ENCODE assay signal across 36 cellular contexts in the genomic region with DNA sequence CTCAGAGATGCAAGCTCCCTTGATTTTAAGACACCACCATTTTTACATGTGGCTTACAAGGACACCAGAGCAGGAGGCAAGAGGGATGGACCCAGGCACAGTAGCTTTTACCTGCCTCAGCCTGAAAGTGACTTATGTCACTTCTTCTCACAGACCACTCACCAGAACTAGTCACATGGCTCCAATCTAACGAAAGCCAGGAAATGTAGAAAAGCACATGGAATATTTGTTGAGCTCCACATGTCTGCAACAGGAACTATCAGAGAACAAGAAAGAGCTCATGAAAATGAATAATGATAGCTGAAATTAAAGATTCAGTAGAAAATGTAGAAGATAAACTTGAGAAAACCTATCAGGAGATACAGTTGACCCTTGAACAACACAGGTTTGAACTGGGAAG.
A peak's percentile ranks its signal among the peaks of the same experiment; 100 is the strongest.
DNase-seq lines count a peak whose midpoint lies in the region; ATAC-seq, FAIRE-seq and TF ChIP-seq lines count a peak whose summit lies in the region.
"Had no signal": no experiment of that assay in that cellular context is flagged by ENCODE, and none has a peak within 500 bp of the region (broad histone marks: within the 10 kb centered on the region; RNA-seq: fewer than 3 reads in every experiment).

No MANE protein-coding gene starts in this region.

- H2AFZ ChIP-seq in HepG2 (ENCODE audit: low read length) (no peak overlapping the region), GM23338 (peak overlapping the region; percentile 61; the same call in 1 of the 2 replicates), H1 (ENCODE audit: low read length) (no peak overlapping the region)

- no peaks in the 10 kb centered on the region for H3K36me3 ChIP-seq in HepG2 (replicated peaks in 1 of 2; ENCODE audit: control insufficient read depth in 1 of 2, insufficient read depth in 2 of 2, low read length in 2 of 2)
- no peaks in the 10 kb centered on the region for H3K36me3 ChIP-seq in right lobe of liver
- no peaks in the 10 kb centered on the region for H3K36me3 ChIP-seq in GM23338 (ENCODE audit: insufficient read depth)
- H3K36me3 ChIP-seq in H1 (ENCODE audit: control insufficient read depth in 2 of 4, insufficient read depth in 4 of 4, low read length in 3 of 4): no peaks in the 10 kb centered on the region
- H3K36me3 ChIP-seq: BE2C; BLaER1; BLaER1 treated with 17β-estradiol and CSF1 and Interleukin-3, amounts not matched to agents 10 nM and 100 nM had no signal

- H3K27ac ChIP-seq in HepG2 (ENCODE audit: extremely low read length, insufficient read depth, low read length) (no peak overlapping the region), right lobe of liver (no peak overlapping the region), GM23338 (ENCODE audit: low read depth) (no peak overlapping the region), H1 (ENCODE audit: low read depth, low read length) (no peak overlapping the region)
- H3K27ac ChIP-seq: 22Rv1; A549; BLaER1; BLaER1 treated with 17β-estradiol and CSF1 and Interleukin-3, amounts not matched to agents 10 nM and 100 nM; C4-2B had no signal

- 0% methylated on average over 1 of the region's 1 CpG for WGBS in HepG2 (ENCODE audit: low lambda C conversion rate)
- 52% methylated on average over 1 of the region's 1 CpG for WGBS in right lobe of liver (ENCODE audit: insufficient coverage, low coverage, low lambda C conversion rate, missing lambda C conversion rate)
- WGBS in H1 (ENCODE audit: extremely low coverage in 1 of 2, insufficient coverage in 1 of 2, insufficient read length in 1 of 2, insufficient replicate concordance in 2 of 2, low coverage in 1 of 2, low lambda C conversion rate in 2 of 2, missing lambda C conversion rate in 1 of 2), 2 experiments: 95% methylated on average over 1 of the region's 1 CpG; no CpG with 5 or more reads in 1 of the 2 experiments

- H3K79me2 ChIP-seq in HepG2 (ENCODE audit: insufficient read depth, low read length) (no peaks in the 10 kb centered on the region), GM23338 (replicated peaks; ENCODE audit: insufficient read depth) (no peaks in the 10 kb centered on the region), H1 (ENCODE audit: control insufficient read depth in 1 of 2, insufficient read depth in 2 of 2, low read length in 2 of 2) (no peaks in the 10 kb centered on the region; a peak in 1 of 4 replicates)

- H3F3A ChIP-seq in GM23338 (replicated peaks; ENCODE audit: low read depth): no peaks in the 10 kb centered on the region

- no peaks in the 10 kb centered on the region for H3K79me1 ChIP-seq in H1 (ENCODE audit: low read depth, low read length)

- H3K9me2 ChIP-seq in GM23338 (ENCODE audit: insufficient read depth): no peaks in the 10 kb centered on the region

- H4K91ac ChIP-seq in H1 (replicated peaks; ENCODE audit: insufficient read length, low read length): no peak overlapping the region

- no peak overlapping the region for H4K8ac ChIP-seq in H1 (ENCODE audit: extremely low read depth, insufficient read depth, low read length)

- FAIRE-seq in HepG2 (lab: Jason Lieb, UNC): no peak
- peak; percentile 66 for FAIRE-seq in H1 (lab: Jason Lieb, UNC)
- FAIRE-seq: A204.1, A549, D721Med had no signal

- no peak for DNase-seq in activated naive CD4-positive, alpha-beta T cell (lab: John Stamatoyannopoulos, UW)
- DNase-seq in HepG2 (ENCODE audit: low spot score) (no peak), right lobe of liver (no peak), GM23338 (ENCODE audit: low spot score) (no peak), H1 (ENCODE audit: low read depth in 1 of 2, low spot score in 2 of 2) (no peak), WTC11 (ENCODE audit: low spot score) (no peak), SW 1271 (lab: John Stamatoyannopoulos, UW) (no peak)
- DNase-seq: 8988T; ACHN; AML-193; BE2C; C1 segment of cervical spinal cord; Caco-2; Calu3; CD4-positive, alpha-beta memory T cell; CD4-positive, alpha-beta T cell; CD4-positive, CD25-positive, alpha-beta regulatory T cell; CD8-positive, alpha-beta memory T cell; CD8-positive, alpha-beta T cell; COR-L47; DMS 273 treated with DMSO at 0.1 percent for 48 hours; DMS153; DMS79; DMS79 treated with DMSO at 0.1 percent for 48 hours; DND-41; EL had no signal

- H3K4me2 ChIP-seq in HepG2 (ENCODE audit: low read depth, low read length): no peak overlapping the region
- no peak overlapping the region for H3K4me2 ChIP-seq in GM23338
- no peak overlapping the region for H3K4me2 ChIP-seq in H1 (ENCODE audit: insufficient read depth in 1 of 2, low read depth in 2 of 2, low read length in 2 of 2)
- H3K4me2 ChIP-seq: A549; BLaER1; BLaER1 treated with 17β-estradiol and CSF1 and Interleukin-3, amounts not matched to agents 10 nM and 100 nM had no signal

- H3K4ac ChIP-seq in H1 (replicated peaks; ENCODE audit: insufficient read length, low read depth, low read length): no peak overlapping the region

- peaks cover 0 to 12% of the 10 kb centered on the region in 2 experiments; a peak in 2 of 5 replicates for H3K27me3 ChIP-seq in HepG2 (ENCODE audit: control insufficient read depth in 1 of 2, insufficient read depth in 2 of 2, low read length in 2 of 2)
- no peaks in the 10 kb centered on the region for H3K27me3 ChIP-seq in right lobe of liver
- no peaks in the 10 kb centered on the region for H3K27me3 ChIP-seq in GM23338 (ENCODE audit: insufficient read depth)
- no peaks in the 10 kb centered on the region for H3K27me3 ChIP-seq in H1 (replicated peaks in 1 of 4; ENCODE audit: control insufficient read depth in 3 of 4, extremely low read depth in 1 of 4, insufficient read depth in 3 of 4, low read length in 3 of 4)
- H3K27me3 ChIP-seq: BE2C, BLaER1 had no signal

- POLR2A ChIA-PET in HepG2 (lab: Yijun Ruan, JAX) (no interaction called here), H1 (lab: Charles Lee; ENCODE audit: partially characterized antibody) (no interaction called here), WTC11 (lab: Charles Lee) (no interaction called here)

- no peak for TF ChIP-seq POLR2A in HepG2 (IDR thresholded peaks at IDR 0.05; ENCODE audit: insufficient read depth in 1 of 2, low read depth in 2 of 2, low read length in 2 of 2)
- TF ChIP-seq POLR2A in right lobe of liver (IDR thresholded peaks at IDR 0.05): no peak
- TF ChIP-seq POLR2A in H1 (IDR thresholded peaks at IDR 0.05; ENCODE audit: control extremely low read depth in 1 of 2, low read depth in 2 of 2, low read length in 2 of 2): no peak

- no peak overlapping the region for H2BK120ac ChIP-seq in H1 (replicated peaks; ENCODE audit: low read depth, low read length)

- H3K4me3 ChIP-seq in HepG2 (replicated peaks in 1 of 3; ENCODE audit: insufficient read depth in 1 of 3, low read depth in 2 of 3, low read length in 3 of 3) (no peak overlapping the region), right lobe of liver (no peak overlapping the region), GM23338 (no peak overlapping the region), H1 (ENCODE audit: extremely low read depth in 1 of 4, insufficient read depth in 2 of 4, low read depth in 3 of 4, low read length in 4 of 4) (no peak overlapping the region)
- H3K4me3 ChIP-seq: A549; BLaER1; BLaER1 treated with 17β-estradiol and CSF1 and Interleukin-3, amounts not matched to agents 10 nM and 100 nM had no signal

- TF ChIP-seq EP300 in HepG2 (IDR thresholded peaks at IDR 0.05; ENCODE audit: low read depth in 2 of 2, low read length in 2 of 2) (no peak), HepG2 (CRISPR knock-in tag; IDR thresholded peaks at IDR 0.05; ENCODE audit: borderline replicate concordance) (no peak), H1 (IDR thresholded peaks at IDR 0.05; ENCODE audit: borderline replicate concordance in 1 of 2, low read depth in 2 of 2, low read length in 2 of 2) (no peak)

- no peaks in the 10 kb centered on the region; the same call in 1 of the 2 replicates for H3K23me2 ChIP-seq in H1 (ENCODE audit: low read depth, low read length)

- intact Hi-C loops in HepG2 (cut with micrococcal nuclease; ENCODE audit: unreplicated experiment) (no loop called here), right lobe of liver (cut with DNase I) (no loop called here)

- no peak overlapping the region for H2BK20ac ChIP-seq in H1 (ENCODE audit: low read length)

- H2AK5ac ChIP-seq in H1 (ENCODE audit: low read depth, low read length): no peak overlapping the region

- TF ChIP-seq CTCF in HepG2 (CRISPR knock-in tag; IDR thresholded peaks at IDR 0.05) (no peak), right lobe of liver (IDR thresholded peaks at IDR 0.05) (no peak), GM23338 (conservative IDR thresholded peaks at IDR 0.05; ENCODE audit: low read depth in 2 of 2) (no peak), H1 (IDR thresholded peaks at IDR 0.05; ENCODE audit: control extremely low read depth in 1 of 3, insufficient read depth in 1 of 3, low read depth in 1 of 3, low read length in 3 of 3) (no peak), WTC11 (IDR thresholded peaks at IDR 0.05) (no peak)

- no peaks in the 10 kb centered on the region for H3K9me3 Mint-ChIP-seq in activated naive CD4-positive, alpha-beta T cell treated with anti-CD3 and anti-CD28 coated beads, Interleukin-2, amount 50 U/mL, for 24 hours
- no peaks in the 10 kb centered on the region for H3K9me3 Mint-ChIP-seq in GM23338
- H3K9me3 Mint-ChIP-seq in WTC11: no peaks in the 10 kb centered on the region
- H3K9me3 Mint-ChIP-seq: CD4-positive, alpha-beta memory T cell; CD4-positive, alpha-beta T cell; CD4-positive, CD25-positive, alpha-beta regulatory T cell; CD8-positive, alpha-beta memory T cell; CD8-positive, alpha-beta T cell had no signal

- in situ Hi-C loops in HepG2 (cut with HindIII; ENCODE audit: extremely low pct_ligation_motif_present, low pct_unique_long_range_greater_than_20kb): no loop called here

- peaks cover 9% of the 10 kb centered on the region for H3K27me3 Mint-ChIP-seq in activated naive CD4-positive, alpha-beta T cell treated with anti-CD3 and anti-CD28 coated beads, Interleukin-2, amount 50 U/mL, for 24 hours
- no peaks in the 10 kb centered on the region for H3K27me3 Mint-ChIP-seq in GM23338 (ENCODE audit: insufficient read depth, low read depth, poor library complexity)
- no peaks in the 10 kb centered on the region for H3K27me3 Mint-ChIP-seq in WTC11 (ENCODE audit: low read depth)

- H2BK12ac ChIP-seq in H1 (ENCODE audit: low read depth, low read length): no peak overlapping the region

- CTCF ChIA-PET in HepG2 (lab: Yijun Ruan, JAX; ENCODE audit: low intra/inter-chr PET ratio, low total read pairs): no interaction called here
- CTCF ChIA-PET in H1 (lab: Charles Lee; ENCODE audit: partially characterized antibody): interaction anchor here (1.1 kb wide), 1 partner anchor 12 kb away, joined by 3 read pairs; no protein-coding TSS in a partner anchor
- CTCF ChIA-PET in WTC11 (lab: Charles Lee): interaction anchor here (0.7 to 1.2 kb wide), 3 partner anchors 12 to 66 kb away, joined by 3 read pairs; no protein-coding TSS in a partner anchor

- H3K4me1 Mint-ChIP-seq in activated naive CD4-positive, alpha-beta T cell treated with anti-CD3 and anti-CD28 coated beads, Interleukin-2, amount 50 U/mL, for 24 hours: no peaks in the 10 kb centered on the region
- H3K4me1 Mint-ChIP-seq in GM23338 (peaks cover 6% of the 10 kb centered on the region), WTC11 (peaks cover 12% of the 10 kb centered on the region)
- H3K4me1 Mint-ChIP-seq: B cell; CD14-positive monocyte; CD4-positive, alpha-beta memory T cell; CD4-positive, CD25-positive, alpha-beta regulatory T cell; CD8-positive, alpha-beta memory T cell had no signal

- H3K9ac ChIP-seq in HepG2 (ENCODE audit: insufficient read depth, low read depth, low read length): no peak overlapping the region
- H3K9ac ChIP-seq in H1 (replicated peaks in 1 of 4; ENCODE audit: extremely low read depth in 1 of 4, low read depth in 3 of 4, low read length in 3 of 4): no peak overlapping the region
- H3K9ac ChIP-seq: BLaER1; BLaER1 treated with 17β-estradiol and CSF1 and Interleukin-3, amounts not matched to agents 10 nM and 100 nM had no signal

- H3K4me1 ChIP-seq in HepG2 (ENCODE audit: insufficient read depth, low read length): no peaks in the 10 kb centered on the region
- no peaks in the 10 kb centered on the region for H3K4me1 ChIP-seq in right lobe of liver
- H3K4me1 ChIP-seq in GM23338 (ENCODE audit: insufficient read depth): peaks cover 2% of the 10 kb centered on the region; the same call in 1 of the 2 replicates
- H3K4me1 ChIP-seq in H1 (replicated peaks in 1 of 4; ENCODE audit: control insufficient read depth in 3 of 4, insufficient read depth in 4 of 4, low read length in 3 of 4): peaks cover 0 to 2% (median 2%) of the 10 kb centered on the region in 4 experiments; a peak in 2 of 7 replicates
- H3K4me1 ChIP-seq: A549, BE2C, Caco-2 had no signal

- H4K20me1 ChIP-seq in HepG2 (ENCODE audit: insufficient read depth, low read length): no peaks in the 10 kb centered on the region
- H4K20me1 ChIP-seq in GM23338 (replicated peaks; ENCODE audit: insufficient read depth): no peaks in the 10 kb centered on the region
- H4K20me1 ChIP-seq in H1 (replicated peaks in 1 of 2; ENCODE audit: control insufficient read depth in 1 of 2, insufficient read depth in 2 of 2, low read length in 2 of 2): no peaks in the 10 kb centered on the region

- no peak for TF ChIP-seq RAD21 in HepG2 (CRISPR knock-in tag; IDR thresholded peaks at IDR 0.05)
- no peak for TF ChIP-seq RAD21 in H1 (IDR thresholded peaks at IDR 0.05 in 1 of 2, conservative IDR thresholded peaks at IDR 0.05 in 1 of 2; ENCODE audit: low read depth in 2 of 2, low read length in 2 of 2)

- H3K56ac ChIP-seq in H1 (replicated peaks; ENCODE audit: insufficient read length, low read depth, low read length): no peak overlapping the region

- H2BK15ac ChIP-seq in H1 (ENCODE audit: low read length): no peak overlapping the region

- no peak overlapping the region for H4K5ac ChIP-seq in H1 (ENCODE audit: insufficient read length, low read depth, low read length)

- H3K23ac ChIP-seq in H1 (ENCODE audit: insufficient read length): no peak overlapping the region

- no TSS peak for BruUV-seq in HepG2 (replicated peaks; lab: Mats Ljungman, UMichigan)

- peak overlapping the region; percentile 4; the same call in 1 of the 2 replicates for H3K18ac ChIP-seq in H1 (ENCODE audit: extremely low read depth, low read length)

- no peak overlapping the region for H3K4me3 Mint-ChIP-seq in activated naive CD4-positive, alpha-beta T cell treated with anti-CD3 and anti-CD28 coated beads, Interleukin-2, amount 50 U/mL, for 24 hours
- H3K4me3 Mint-ChIP-seq in GM23338 (no peak overlapping the region), WTC11 (no peak overlapping the region)
- H3K4me3 Mint-ChIP-seq: B cell; CD14-positive monocyte; CD4-positive, alpha-beta memory T cell; CD4-positive, alpha-beta T cell; CD4-positive, CD25-positive, alpha-beta regulatory T cell; CD8-positive, alpha-beta memory T cell; CD8-positive, alpha-beta T cell had no signal

- H3K9me3 ChIP-seq in HepG2 (ENCODE audit: low read length): no peaks in the 10 kb centered on the region
- no peaks in the 10 kb centered on the region for H3K9me3 ChIP-seq in right lobe of liver
- H3K9me3 ChIP-seq in H1 (ENCODE audit: insufficient read depth in 2 of 2, low read depth in 1 of 2, low read length in 1 of 2): no peaks in the 10 kb centered on the region
- H3K9me3 ChIP-seq: A549; BE2C; BLaER1; BLaER1 treated with 17β-estradiol and CSF1 and Interleukin-3, amounts not matched to agents 10 nM and 100 nM; Caco-2 had no signal

- no peak overlapping the region for H2BK5ac ChIP-seq in H1 (ENCODE audit: low read depth, low read length)

- H3K36me3 Mint-ChIP-seq in activated naive CD4-positive, alpha-beta T cell treated with anti-CD3 and anti-CD28 coated beads, Interleukin-2, amount 50 U/mL, for 24 hours: no peaks in the 10 kb centered on the region
- H3K36me3 Mint-ChIP-seq in GM23338 (ENCODE audit: low read depth) (no peaks in the 10 kb centered on the region), WTC11 (no peaks in the 10 kb centered on the region)
- H3K36me3 Mint-ChIP-seq: CD14-positive monocyte; CD4-positive, alpha-beta memory T cell; CD4-positive, CD25-positive, alpha-beta regulatory T cell; CD8-positive, alpha-beta memory T cell; CD8-positive, alpha-beta T cell had no signal

- no peak overlapping the region for H3K14ac ChIP-seq in H1 (ENCODE audit: insufficient read length)

- ATAC-seq in HepG2: no peak
- no peak for ATAC-seq in right lobe of liver
- no peak for ATAC-seq in GM23338
- ATAC-seq in WTC11: no peak
- ATAC-seq: A549; CD8-positive, alpha-beta T cell had no signal

- peak overlapping the region; percentile 5 for H3K27ac Mint-ChIP-seq in activated naive CD4-positive, alpha-beta T cell treated with anti-CD3 and anti-CD28 coated beads, Interleukin-2, amount 50 U/mL, for 24 hours
- H3K27ac Mint-ChIP-seq in GM23338 (no peak overlapping the region), WTC11 (no peak overlapping the region; the same call in 1 of the 2 replicates)
- H3K27ac Mint-ChIP-seq: B cell; CD14-positive monocyte; CD4-positive, alpha-beta memory T cell; CD4-positive, alpha-beta T cell; CD4-positive, CD25-positive, alpha-beta regulatory T cell; CD8-positive, alpha-beta memory T cell; CD8-positive, alpha-beta T cell had no signal
